Comparison of ENCODE assay signal across 1 cellular context in genomic region chr1:223639333-223639749, GRCh38.
TF ChIP-seq lines count a peak whose summit lies in the region.

No MANE protein-coding gene starts in this region.

TF ChIP-seq in liver, 16 proteins besides CTCF, POLR2A, EP300 and RAD21 (continued from another document):
- TF ChIP-seq HNF4A (conservative IDR thresholded peaks at IDR 0.05) (peak; percentile 69 to 70), FOXA2 (IDR thresholded peaks at IDR 0.05) (no peak), JUND (IDR thresholded peaks at IDR 0.05) (peak in 1 of 2 donors; percentile 19)
